21 cellular contexts compared by ENCODE assay signal in the genomic region with DNA sequence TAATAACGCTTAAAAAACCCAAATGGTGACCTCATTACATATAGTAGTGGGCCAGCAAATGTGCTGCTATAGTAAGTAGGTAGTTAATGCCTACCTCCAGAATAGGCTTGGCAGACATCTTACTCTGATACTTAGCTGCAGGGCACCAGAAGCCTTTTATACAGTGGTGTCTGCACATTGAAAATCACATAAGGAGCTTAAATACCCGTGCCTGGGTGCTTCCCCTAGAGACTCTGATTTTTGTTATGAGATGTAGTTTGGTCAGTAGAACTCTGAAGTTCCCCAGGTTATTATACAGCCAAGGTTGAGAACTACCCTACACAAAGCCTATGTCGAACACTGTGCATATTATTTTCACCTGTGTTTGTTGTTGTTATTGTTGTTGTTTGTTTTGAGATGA. TPM values are rescaled to one million over a fixed set of nuclear protein-coding genes. Genes with fewer than 3 reads are reported as not detected.
A peak's percentile ranks its signal among the peaks of the same experiment; 100 is the strongest.
DNase-seq lines count a peak whose midpoint lies in the region; ATAC-seq and TF ChIP-seq lines count a peak whose summit lies in the region.
"Had no signal": no experiment of that assay in that cellular context is flagged by ENCODE, and none has a peak within 500 bp of the region (broad histone marks: within the 10 kb centered on the region; RNA-seq: fewer than 3 reads in every experiment).

No MANE protein-coding gene starts in this region.

- H3K36me3 ChIP-seq in left ventricle myocardium inferior (no peaks in the 10 kb centered on the region), Panc1 (ENCODE audit: control insufficient read depth, insufficient read depth, low read length) (no peaks in the 10 kb centered on the region; the same call in 1 of the 2 replicates)
- H3K36me3 ChIP-seq: upper lobe of right lung had no signal

- in situ Hi-C loops in Panc1 (cut with HindIII; ENCODE audit: low pct_unique_long_range_greater_than_20kb, low sequenced_read_pairs) = no loop called here

- H3K9me3 Mint-ChIP-seq in type B pancreatic cell = peaks cover 4% of the 10 kb centered on the region
- H3K9me3 Mint-ChIP-seq: activated naive CD4-positive, alpha-beta T cell treated with anti-CD3 and anti-CD28 coated beads, Interleukin-2, amount 10 ng/mL, durations not matched to agents 7 days and 5 days; activated T-cell treated with anti-CD3 and anti-CD28 coated beads, Interleukin-2, amount 50 U/mL, for 24 hours; CD4-positive, alpha-beta T cell; stimulated activated naive CD8-positive, alpha-beta T cell treated with anti-CD3 and anti-CD28 coated beads, Interleukin-15, Interleukin-2, amounts not matched to agents 100 ng/mL and 50 ng/mL, for 24 hours had no signal

- no peak overlapping the region for H3K4me3 Mint-ChIP-seq in type B pancreatic cell
- H3K4me3 Mint-ChIP-seq: activated naive CD4-positive, alpha-beta T cell treated with anti-CD3 and anti-CD28 coated beads, Interleukin-2, amount 10 ng/mL, durations not matched to agents 7 days and 5 days; activated T-cell treated with anti-CD3 and anti-CD28 coated beads, Interleukin-2, amount 50 U/mL, for 24 hours; CD4-positive, alpha-beta T cell; stimulated activated naive CD8-positive, alpha-beta T cell treated with anti-CD3 and anti-CD28 coated beads, Interleukin-15, Interleukin-2, amounts not matched to agents 100 ng/mL and 50 ng/mL, for 24 hours had no signal

- H3K4me1 ChIP-seq in left ventricle myocardium inferior (peaks cover 37% of the 10 kb centered on the region), Panc1 (ENCODE audit: control insufficient read depth, insufficient read depth, low read length) (peaks cover 5% of the 10 kb centered on the region; the same call in 1 of the 2 replicates)

- POLR2A ChIA-PET in Panc1 (lab: Charles Lee) = no interaction called here

- no TSS peak for BruUV-seq in Panc1 (replicated peaks; lab: Mats Ljungman, UMichigan)

- TF ChIP-seq CTCF in left ventricle myocardium inferior (IDR thresholded peaks at IDR 0.05; ENCODE audit: borderline replicate concordance) = no peak
- no peak for TF ChIP-seq CTCF in Panc1 (IDR thresholded peaks at IDR 0.05)
- no peak for TF ChIP-seq CTCF in type B pancreatic cell (conservative IDR thresholded peaks at IDR 0.05)

- CTCF ChIA-PET in Panc1 (lab: Charles Lee) = no interaction called here

- peak; percentile 26 for ATAC-seq in Right ventricle myocardium superior (ENCODE audit: poor library complexity)
- peak; percentile 53 for ATAC-seq in HG02610 (IDR thresholded peaks at IDR 0.05; ENCODE audit: unreplicated experiment)
- peak; percentile 60 for ATAC-seq in Panc1
- no peak for ATAC-seq in GM18907 (IDR thresholded peaks at IDR 0.05; ENCODE audit: unreplicated experiment)
- ATAC-seq: A549, left colon, mucosa of descending colon, right cardiac atrium, upper lobe of right lung had no signal

- H3K36me3 Mint-ChIP-seq in type B pancreatic cell = peaks cover 12% of the 10 kb centered on the region

- no peaks in the 10 kb centered on the region for H3K27me3 ChIP-seq in left ventricle myocardium inferior (ENCODE audit: low read depth)
- no peaks in the 10 kb centered on the region for H3K27me3 ChIP-seq in Panc1 (ENCODE audit: control insufficient read depth, insufficient read depth, low read length)
- H3K27me3 ChIP-seq: upper lobe of right lung had no signal

- peak overlapping the region; percentile 9 for H3K27ac Mint-ChIP-seq in type B pancreatic cell
- H3K27ac Mint-ChIP-seq: activated naive CD4-positive, alpha-beta T cell treated with anti-CD3 and anti-CD28 coated beads, Interleukin-2, amount 10 ng/mL, durations not matched to agents 7 days and 5 days; activated T-cell treated with anti-CD3 and anti-CD28 coated beads, Interleukin-2, amount 50 U/mL, for 24 hours; CD4-positive, alpha-beta T cell; stimulated activated naive CD8-positive, alpha-beta T cell treated with anti-CD3 and anti-CD28 coated beads, Interleukin-15, Interleukin-2, amounts not matched to agents 100 ng/mL and 50 ng/mL, for 24 hours had no signal

- peaks cover 16% of the 10 kb centered on the region for H3K4me1 Mint-ChIP-seq in type B pancreatic cell (ENCODE audit: unreplicated experiment)

- peaks cover 7% of the 10 kb centered on the region for H3K9me3 ChIP-seq in left ventricle myocardium inferior (replicated peaks)
- H3K9me3 ChIP-seq in Panc1 (ENCODE audit: control insufficient read depth, insufficient read depth, low read depth, low read length) = no peaks in the 10 kb centered on the region
- H3K9me3 ChIP-seq: A549, mucosa of descending colon, upper lobe of right lung had no signal

- H3K27me3 Mint-ChIP-seq in type B pancreatic cell = no peaks in the 10 kb centered on the region
- H3K27me3 Mint-ChIP-seq: activated naive CD4-positive, alpha-beta T cell treated with anti-CD3 and anti-CD28 coated beads, Interleukin-2, amount 10 ng/mL, durations not matched to agents 7 days and 5 days; activated T-cell treated with anti-CD3 and anti-CD28 coated beads, Interleukin-2, amount 50 U/mL, for 24 hours; CD4-positive, alpha-beta T cell; stimulated activated naive CD8-positive, alpha-beta T cell treated with anti-CD3 and anti-CD28 coated beads, Interleukin-15, Interleukin-2, amounts not matched to agents 100 ng/mL and 50 ng/mL, for 24 hours had no signal

- intact Hi-C loops in Right ventricle myocardium superior (cut with DNase I) (no loop called here), left ventricle myocardium inferior (cut with micrococcal nuclease) (no loop called here), Panc1 (cut with micrococcal nuclease; ENCODE audit: unreplicated experiment) (loop anchor here (2.0 kb wide), 1 partner anchor 46 kb away; no protein-coding TSS in a partner anchor)

- H3K27ac ChIP-seq in left ventricle myocardium inferior (replicated peaks) (no peak overlapping the region), Panc1 (ENCODE audit: low read length) (no peak overlapping the region)
- H3K27ac ChIP-seq: A549 had no signal

- no peak overlapping the region for H3K4me3 ChIP-seq in left ventricle myocardium inferior
- H3K4me3 ChIP-seq in Panc1 (ENCODE audit: low read depth in 2 of 2, low read length in 2 of 2) = no peak overlapping the region
- H3K4me3 ChIP-seq: A549, mucosa of descending colon, upper lobe of right lung had no signal

- DNase-seq in Right ventricle myocardium superior = no peak
- no peak for DNase-seq in left ventricle myocardium inferior
- no peak for DNase-seq in Panc1 (ENCODE audit: low read depth, low spot score)
- no peak for DNase-seq in type B pancreatic cell (ENCODE audit: extremely low spot score, unreplicated experiment)
- no peak for DNase-seq in DMS79 treated with DMSO at 0.1 percent for 48 hours (lab: John Stamatoyannopoulos, UW)
- no peak for DNase-seq in Kasumi-1 (lab: John Stamatoyannopoulos, UW)
- DNase-seq: activated CD4-positive, alpha-beta T cell treated with anti-CD3 and anti-CD28 coated beads, Interleukin-2, amount 50 U/mL, for 48 hours; activated naive CD4-positive, alpha-beta T cell treated with anti-CD3 and anti-CD28 coated beads, Interleukin-2, amount 10 ng/mL, durations not matched to agents 7 days and 5 days; activated T-cell treated with anti-CD3 and anti-CD28 coated beads, Interleukin-2, amount 50 U/mL, for 24 hours; CD4-positive, alpha-beta T cell; H7; left colon; mucosa of descending colon; NCI-H2081 treated with DMSO at 0.1 percent for 48 hours; nucleus accumbens; right cardiac atrium; upper lobe of right lung had no signal

RNA-seq across cellular contexts. Expression of a gene that starts 47.2 kb away (rescaled TPM):
- total RNA-seq in Right ventricle myocardium superior = 37.3 TPM
- 49.9 TPM for total RNA-seq in left ventricle myocardium inferior
- 83.8 TPM for total RNA-seq in Panc1 (2021; ENCODE audit: unreplicated experiment)
- 29.8 TPM for polyA plus RNA-seq in Panc1 (2012; ENCODE audit: insufficient read length)
- 58.7 and 65.0 TPM in 2 replicates for total RNA-seq in type B pancreatic cell (ENCODE audit: low replicate concordance)

RNA-seq across cellular contexts. Expression of a gene that starts 47.3 kb away (rescaled TPM):
- total RNA-seq in Right ventricle myocardium superior (26.4 TPM), left ventricle myocardium inferior (30.7 TPM), Panc1 (2021; ENCODE audit: unreplicated experiment) (50.1 TPM), type B pancreatic cell (ENCODE audit: low replicate concordance) (34.8 and 43.5 TPM in 2 replicates)
- 39.4 TPM for polyA plus RNA-seq in Panc1 (2012; ENCODE audit: insufficient read length)
